Comparison of ENCODE assay signal across 23 cellular contexts in the genomic region with DNA sequence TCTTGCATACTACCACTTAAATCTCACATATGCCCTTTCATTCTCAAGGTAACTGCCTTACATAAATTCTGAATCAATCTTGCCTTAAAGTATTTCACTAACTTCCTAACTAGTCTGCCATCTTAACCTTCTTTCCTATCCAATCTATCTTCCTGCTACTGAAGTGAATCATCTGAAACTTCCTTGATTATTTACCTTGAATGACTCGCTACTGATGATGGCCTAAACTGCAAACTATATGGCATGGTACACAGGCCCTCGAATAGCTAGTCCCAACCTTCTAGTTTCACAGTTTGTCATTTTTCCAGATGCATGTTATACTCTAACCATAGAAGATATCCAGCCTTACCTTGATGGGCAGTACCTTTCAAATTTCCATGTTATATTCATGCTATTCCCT.
"Had no signal": no experiment of that assay in that cellular context is flagged by ENCODE, and none has a peak within 500 bp of the region (broad histone marks: within the 10 kb centered on the region; RNA-seq: fewer than 3 reads in every experiment).

No MANE protein-coding gene starts in this region.

- H3K27ac ChIP-seq: brain microvascular endothelial cell, esophagus squamous epithelium, lower lobe of right lung, right lobe of liver, skin epidermis, tibial artery, WERI-Rb-1 had no signal

- H3K36me3 ChIP-seq: brain microvascular endothelial cell, esophagus squamous epithelium, lower lobe of right lung, right lobe of liver, tibial artery, WERI-Rb-1 had no signal

- H3K4me3 ChIP-seq: esophagus squamous epithelium, heart right ventricle, lower lobe of right lung, right lobe of liver, skin epidermis, tibial artery had no signal

- FAIRE-seq: kidney had no signal

- H3K9me3 ChIP-seq: esophagus squamous epithelium, heart right ventricle, lower lobe of right lung, right lobe of liver, tibial artery had no signal

- H3K27me3 ChIP-seq: brain microvascular endothelial cell, esophagus squamous epithelium, right lobe of liver, tibial artery had no signal

- H3K4me1 ChIP-seq: esophagus squamous epithelium, lower lobe of right lung, right lobe of liver, tibial artery had no signal

- DNase-seq: activated CD4-positive, alpha-beta T cell treated with anti-CD3 and anti-CD28 coated beads, Interleukin-2, amount 10 ng/mL, durations not matched to agents 7 days and 5 days; activated CD4-positive, CD25-positive, alpha-beta regulatory T cell treated with anti-CD3 and anti-CD28 coated beads, Interleukin-2, amount 50 U/mL, for 72 hours; activated CD8-positive, alpha-beta T cell treated with anti-CD3 and anti-CD28 coated beads, Interleukin-2, amount 10 ng/mL, durations not matched to agents 7 days and 5 days; activated gamma-delta T cell treated with Interleukin-2 at 50 U/mL for 16 hours; aorta; brain microvascular endothelial cell; central memory CD4-positive, alpha-beta T cell; dermis blood vessel endothelial cell; effector CD8-positive, alpha-beta T cell; esophagus squamous epithelium; heart right ventricle; kidney; lower lobe of right lung; mesendoderm; naive B cell; occipital lobe; posterior cingulate gyrus; right lobe of liver; stimulated activated CD4-positive, alpha-beta T cell treated with anti-CD3 and anti-CD28 coated beads, Interleukin-1b, Interleukin-23, amount 100 ng/mL, for 48 hours; tibial artery; WERI-Rb-1 had no signal

- ATAC-seq: activated CD8-positive, alpha-beta T cell treated with anti-CD3 and anti-CD28 coated beads, Interleukin-2, amount 10 ng/mL, durations not matched to agents 7 days and 5 days; left lobe of liver; lower lobe of right lung; right lobe of liver had no signal
